Comparison of ENCODE assay signal across 8 cellular contexts in the genomic region with DNA sequence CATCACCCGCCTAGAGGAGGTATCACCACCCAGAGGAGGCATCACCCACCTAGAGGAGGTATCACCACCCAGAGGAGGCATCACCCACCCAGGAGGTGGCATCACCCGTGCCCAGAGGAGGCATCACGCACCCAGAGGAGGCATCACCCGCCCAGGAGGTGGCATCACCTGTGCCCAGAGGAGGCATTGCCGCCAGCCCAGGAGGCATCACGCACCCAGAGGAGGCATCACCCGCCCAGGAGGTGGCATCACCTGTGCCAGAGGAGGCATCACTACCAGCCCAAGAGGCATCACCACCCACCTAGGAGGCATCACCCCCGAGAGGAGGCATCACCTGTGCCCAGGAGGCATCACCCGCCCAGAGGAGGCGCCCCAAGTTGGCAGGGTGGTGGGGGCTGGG. TPM values are rescaled to one million over a fixed set of nuclear protein-coding genes. Genes with fewer than 3 reads are reported as not detected.
A peak's percentile ranks its signal among the peaks of the same experiment; 100 is the strongest.
DNase-seq lines count a peak whose midpoint lies in the region; ATAC-seq lines count a peak whose summit lies in the region.
"Had no signal": no experiment of that assay in that cellular context is flagged by ENCODE, and none has a peak within 500 bp of the region (broad histone marks: within the 10 kb centered on the region; RNA-seq: fewer than 3 reads in every experiment).

No MANE protein-coding gene starts in this region.

- intact Hi-C loops in activated T-helper 2 cell treated with anti-CD3 and anti-CD28 coated beads, Interferon-gamma antibody, Interleukin-2, Interleukin-4, amounts not matched to agents 10 μg/mL and 5 μg/mL and 100 μg/mL, durations not matched to agents 14 hours and 24 hours and 36 hours (cut with micrococcal nuclease), result no loop called here

- H3K4me1 Mint-ChIP-seq in activated T-helper 2 cell treated with anti-CD3 and anti-CD28 coated beads, Interferon-gamma antibody, Interleukin-2, Interleukin-4, amounts not matched to agents 10 μg/mL and 5 μg/mL and 100 μg/mL, durations not matched to agents 14 hours and 24 hours and 36 hours (ENCODE audit: low read depth), result peaks cover 36% of the 10 kb centered on the region
- H3K4me1 Mint-ChIP-seq in immature natural killer cell, result peaks cover 63 to 64% of the 10 kb centered on the region in 2 donors
- peaks cover 72% of the 10 kb centered on the region for H3K4me1 Mint-ChIP-seq in stimulated activated memory B cell treated with anti-CD40 and anti-IgM and Interleukin-4, amounts not matched to agents 10 μg/mL and 1 μg/mL and 100 μg/mL, for 72 hours

- H3K9me3 ChIP-seq in KOPT-K1 (ENCODE audit: insufficient read depth, low read length, poor library complexity, severe bottlenecking), result no peaks in the 10 kb centered on the region

- DNase-seq in activated T-helper 2 cell treated with anti-CD3 and anti-CD28 coated beads, Interferon-gamma antibody, Interleukin-2, Interleukin-4, amounts not matched to agents 10 μg/mL and 5 μg/mL and 100 μg/mL, durations not matched to agents 14 hours and 24 hours and 36 hours (ENCODE audit: low spot score), result no peak
- DNase-seq in immature natural killer cell (no peak), NCI-H524 treated with DMSO at 0.1 percent for 48 hours (lab: John Stamatoyannopoulos, UW) (no peak), dermis blood vessel endothelial cell (no peak), NCI-H526 treated with DMSO at 0.1 percent for 48 hours (lab: John Stamatoyannopoulos, UW) (no peak)
- DNase-seq: NCI-H2171 had no signal

- no peak for ATAC-seq in stimulated activated memory B cell treated with anti-CD40 and anti-IgM and Interleukin-4, amounts not matched to agents 10 μg/mL and 1 μg/mL and 100 μg/mL, for 72 hours

- H3K27ac ChIP-seq in KOPT-K1 (ENCODE audit: low read depth, low read length, poor library complexity, severe bottlenecking), result peak overlapping the region; percentile 91

- H3K27ac Mint-ChIP-seq in activated T-helper 2 cell treated with anti-CD3 and anti-CD28 coated beads, Interferon-gamma antibody, Interleukin-2, Interleukin-4, amounts not matched to agents 10 μg/mL and 5 μg/mL and 100 μg/mL, durations not matched to agents 14 hours and 24 hours and 36 hours, result peak overlapping the region; percentile 17
- H3K27ac Mint-ChIP-seq in immature natural killer cell, result peak overlapping the region in 5 of 6 donors; percentile 44 to 78 (median 77)
- no peak overlapping the region for H3K27ac Mint-ChIP-seq in stimulated activated memory B cell treated with anti-CD40 and anti-IgM and Interleukin-4, amounts not matched to agents 10 μg/mL and 1 μg/mL and 100 μg/mL, for 72 hours

- peak overlapping the region; percentile 91 for H3K4me3 Mint-ChIP-seq in activated T-helper 2 cell treated with anti-CD3 and anti-CD28 coated beads, Interferon-gamma antibody, Interleukin-2, Interleukin-4, amounts not matched to agents 10 μg/mL and 5 μg/mL and 100 μg/mL, durations not matched to agents 14 hours and 24 hours and 36 hours (ENCODE audit: low read depth)
- H3K4me3 Mint-ChIP-seq in immature natural killer cell, result peak overlapping the region; percentile 88 to 92 (median 90)
- peak overlapping the region; percentile 93 for H3K4me3 Mint-ChIP-seq in stimulated activated memory B cell treated with anti-CD40 and anti-IgM and Interleukin-4, amounts not matched to agents 10 μg/mL and 1 μg/mL and 100 μg/mL, for 72 hours

- no peaks in the 10 kb centered on the region for H3K9me3 Mint-ChIP-seq in activated T-helper 2 cell treated with anti-CD3 and anti-CD28 coated beads, Interferon-gamma antibody, Interleukin-2, Interleukin-4, amounts not matched to agents 10 μg/mL and 5 μg/mL and 100 μg/mL, durations not matched to agents 14 hours and 24 hours and 36 hours
- H3K9me3 Mint-ChIP-seq in immature natural killer cell, result no peaks in the 10 kb centered on the region
- no peaks in the 10 kb centered on the region for H3K9me3 Mint-ChIP-seq in stimulated activated memory B cell treated with anti-CD40 and anti-IgM and Interleukin-4, amounts not matched to agents 10 μg/mL and 1 μg/mL and 100 μg/mL, for 72 hours

- peaks cover 58% of the 10 kb centered on the region for H3K36me3 Mint-ChIP-seq in activated T-helper 2 cell treated with anti-CD3 and anti-CD28 coated beads, Interferon-gamma antibody, Interleukin-2, Interleukin-4, amounts not matched to agents 10 μg/mL and 5 μg/mL and 100 μg/mL, durations not matched to agents 14 hours and 24 hours and 36 hours (ENCODE audit: low read depth)
- H3K36me3 Mint-ChIP-seq in immature natural killer cell, result peaks cover 0 to 5% (median 0%) of the 10 kb centered on the region in 3 donors
- H3K36me3 Mint-ChIP-seq in stimulated activated memory B cell treated with anti-CD40 and anti-IgM and Interleukin-4, amounts not matched to agents 10 μg/mL and 1 μg/mL and 100 μg/mL, for 72 hours, result no peaks in the 10 kb centered on the region

- no peaks in the 10 kb centered on the region for H3K27me3 Mint-ChIP-seq in activated T-helper 2 cell treated with anti-CD3 and anti-CD28 coated beads, Interferon-gamma antibody, Interleukin-2, Interleukin-4, amounts not matched to agents 10 μg/mL and 5 μg/mL and 100 μg/mL, durations not matched to agents 14 hours and 24 hours and 36 hours (ENCODE audit: low read depth)
- peaks cover 15 to 18% (median 15%) of the 10 kb centered on the region in 3 donors for H3K27me3 Mint-ChIP-seq in immature natural killer cell (ENCODE audit: low read depth in 3 of 3)
- no peaks in the 10 kb centered on the region for H3K27me3 Mint-ChIP-seq in stimulated activated memory B cell treated with anti-CD40 and anti-IgM and Interleukin-4, amounts not matched to agents 10 μg/mL and 1 μg/mL and 100 μg/mL, for 72 hours

- H3K36me3 ChIP-seq in KOPT-K1 (ENCODE audit: insufficient read depth, low read length), result peaks cover 66% of the 10 kb centered on the region

RNA-seq across cellular contexts. Expression of a gene that starts 2.6 kb away (rescaled TPM):
- total RNA-seq in activated T-helper 2 cell treated with anti-CD3 and anti-CD28 coated beads, Interferon-gamma antibody, Interleukin-2, Interleukin-4, amounts not matched to agents 10 μg/mL and 5 μg/mL and 100 μg/mL, durations not matched to agents 14 hours and 24 hours and 36 hours, result 81.3 and 83.8 TPM in 2 replicates
- 10 to 100 TPM in 1 of 3 donors, 1 to 10 TPM in 1, under 1 TPM in 1; 0.98 to 22.8 (median 4.3) TPM for polyA plus RNA-seq in immature natural killer cell
- 157 and 319 TPM in 2 replicates for total RNA-seq in dermis blood vessel endothelial cell
